ENCODE assay signal across 8 cellular contexts in genomic region chrX:74614193-74614909, GRCh38. TPM values are rescaled to one million over a fixed set of nuclear protein-coding genes. Genes with fewer than 3 reads are reported as not detected.
DNase-seq lines count a peak whose midpoint lies in the region; ATAC-seq and TF ChIP-seq lines count a peak whose summit lies in the region.

A gene with protein sequence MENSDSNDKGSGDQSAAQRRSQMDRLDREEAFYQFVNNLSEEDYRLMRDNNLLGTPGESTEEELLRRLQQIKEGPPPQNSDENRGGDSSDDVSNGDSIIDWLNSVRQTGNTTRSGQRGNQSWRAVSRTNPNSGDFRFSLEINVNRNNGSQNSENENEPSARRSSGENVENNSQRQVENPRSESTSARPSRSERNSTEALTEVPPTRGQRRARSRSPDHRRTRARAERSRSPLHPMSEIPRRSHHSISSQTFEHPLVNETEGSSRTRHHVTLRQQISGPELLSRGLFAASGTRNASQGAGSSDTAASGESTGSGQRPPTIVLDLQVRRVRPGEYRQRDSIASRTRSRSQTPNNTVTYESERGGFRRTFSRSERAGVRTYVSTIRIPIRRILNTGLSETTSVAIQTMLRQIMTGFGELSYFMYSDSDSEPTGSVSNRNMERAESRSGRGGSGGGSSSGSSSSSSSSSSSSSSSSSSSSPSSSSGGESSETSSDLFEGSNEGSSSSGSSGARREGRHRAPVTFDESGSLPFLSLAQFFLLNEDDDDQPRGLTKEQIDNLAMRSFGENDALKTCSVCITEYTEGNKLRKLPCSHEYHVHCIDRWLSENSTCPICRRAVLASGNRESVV (minus strand): TSS chrX:74614624. CDS start chrX:74595977, 18,647 bp downstream.

- peak within 1 kb of the TSS; percentile 97 for H3K27ac Mint-ChIP-seq in activated T-helper 17 cell treated with anti-CD3 and anti-CD28 coated beads, Interleukin-2, amount 50 U/mL, for 72 hours
- peak within 1 kb of the TSS; percentile 99 to 100 (median 100) for H3K27ac Mint-ChIP-seq in naive thymus-derived CD4-positive, alpha-beta T cell
- peak within 1 kb of the TSS; percentile 100 for H3K27ac Mint-ChIP-seq in stimulated activated naive B cell treated with anti-CD40 and anti-IgM and Interleukin-4, amounts not matched to agents 10 μg/mL and 1 μg/mL and 100 μg/mL, for 72 hours

- H3K36me3 Mint-ChIP-seq in activated T-helper 17 cell treated with anti-CD3 and anti-CD28 coated beads, Interleukin-2, amount 50 U/mL, for 72 hours (ENCODE audit: low read depth): peaks cover 42% of the 10 kb centered on the region
- peaks cover 0 to 11% (median 8%) of the 10 kb centered on the region in 5 donors for H3K36me3 Mint-ChIP-seq in naive thymus-derived CD4-positive, alpha-beta T cell
- peaks cover 4 to 9% of the 10 kb centered on the region in 2 donors for H3K36me3 Mint-ChIP-seq in stimulated activated naive B cell treated with anti-CD40 and anti-IgM and Interleukin-4, amounts not matched to agents 10 μg/mL and 1 μg/mL and 100 μg/mL, for 72 hours

- no peaks in the 10 kb centered on the region for H3K27me3 Mint-ChIP-seq in activated T-helper 17 cell treated with anti-CD3 and anti-CD28 coated beads, Interleukin-2, amount 50 U/mL, for 72 hours
- H3K27me3 Mint-ChIP-seq in naive thymus-derived CD4-positive, alpha-beta T cell: no peaks in the 10 kb centered on the region
- H3K27me3 Mint-ChIP-seq in stimulated activated naive B cell treated with anti-CD40 and anti-IgM and Interleukin-4, amounts not matched to agents 10 μg/mL and 1 μg/mL and 100 μg/mL, for 72 hours: no peaks in the 10 kb centered on the region

- TF ChIP-seq CTCF in LNCaP clone FGC (IDR thresholded peaks at IDR 0.05; ENCODE audit: control insufficient read depth, extremely low read depth, insufficient read depth) (no peak), RWPE1 (conservative IDR thresholded peaks at IDR 0.05; ENCODE audit: low read depth) (no peak), fibroblast of lung (conservative IDR thresholded peaks at IDR 0.05 in 1 of 2, IDR thresholded peaks at IDR 0.05 in 1 of 2; ENCODE audit: low read depth in 1 of 2, low read length in 2 of 2) (no peak)

- DNase-seq in Daoy (ENCODE audit: low read depth) (peak; percentile 95), GOT3 (lab: John Stamatoyannopoulos, UW) (peak; percentile 79), LNCaP clone FGC (ENCODE audit: low read depth) (peak; percentile 84), RWPE1 (ENCODE audit: low spot score) (peak; percentile 89), fibroblast of lung (ENCODE audit: low read depth in 2 of 2) (peak; percentile 94 to 95)
- DNase-seq in naive thymus-derived CD4-positive, alpha-beta T cell: peak; percentile 60 to 96 (median 95)
- peak; percentile 91 for DNase-seq in stimulated activated naive B cell treated with anti-CD40 and anti-IgM and Interleukin-4, amounts not matched to agents 10 μg/mL and 1 μg/mL and 100 μg/mL, for 72 hours

- no peaks in the 10 kb centered on the region for H3K27me3 ChIP-seq in fibroblast of lung (ENCODE audit: control insufficient read depth, insufficient read depth, low read length)
- no peaks in the 10 kb centered on the region for H3K27me3 ChIP-seq in naive thymus-derived CD4-positive, alpha-beta T cell (ENCODE audit: control insufficient read depth in 2 of 2, insufficient read depth in 2 of 2, low read length in 2 of 2)

- H3K9me3 ChIP-seq in fibroblast of lung (ENCODE audit: control insufficient read depth, insufficient read depth, low read depth, low read length): no peaks in the 10 kb centered on the region
- H3K9me3 ChIP-seq in naive thymus-derived CD4-positive, alpha-beta T cell (ENCODE audit: control insufficient read depth in 2 of 3, low read length in 3 of 3): no peaks in the 10 kb centered on the region

- H3K4me1 Mint-ChIP-seq in activated T-helper 17 cell treated with anti-CD3 and anti-CD28 coated beads, Interleukin-2, amount 50 U/mL, for 72 hours: no peaks in the 10 kb centered on the region
- H3K4me1 Mint-ChIP-seq in naive thymus-derived CD4-positive, alpha-beta T cell: peaks cover 0 to 42% (median 23%) of the 10 kb centered on the region in 7 donors
- H3K4me1 Mint-ChIP-seq in stimulated activated naive B cell treated with anti-CD40 and anti-IgM and Interleukin-4, amounts not matched to agents 10 μg/mL and 1 μg/mL and 100 μg/mL, for 72 hours: peaks cover 4 to 9% of the 10 kb centered on the region in 2 donors

- H3K4me2 ChIP-seq in fibroblast of lung (ENCODE audit: extremely low read depth, insufficient read depth, low read length): peak within 1 kb of the TSS; percentile 58

- no peaks in the 10 kb centered on the region for H3K4me1 ChIP-seq in fibroblast of lung (ENCODE audit: control insufficient read depth, extremely low read depth, insufficient read depth, low read length)
- peaks cover 0 to 6% of the 10 kb centered on the region in 2 donors for H3K4me1 ChIP-seq in naive thymus-derived CD4-positive, alpha-beta T cell (ENCODE audit: control insufficient read depth in 2 of 2, insufficient read depth in 2 of 2, low read length in 2 of 2)

- peak within 1 kb of the TSS; percentile 100 for H3K9ac ChIP-seq in fibroblast of lung (ENCODE audit: insufficient read depth, low read length)

- POLR2A ChIA-PET in RWPE1 (lab: Yijun Ruan, JAX; ENCODE audit: low non-redundant PET): interaction anchor here (0.6 kb wide), 1 partner anchor 16 kb away, joined by 3 read pairs; no protein-coding TSS in a partner anchor
- POLR2A ChIA-PET in naive thymus-derived CD4-positive, alpha-beta T cell (lab: Charles Lee): interaction anchor here (0.6 to 1.3 kb wide), 6 partner anchors 11 to 1534 kb away, joined by 3 to 5 read pairs (median 4); partner anchors contain the start of gene UPRT

- no peaks in the 10 kb centered on the region for H3K9me3 Mint-ChIP-seq in activated T-helper 17 cell treated with anti-CD3 and anti-CD28 coated beads, Interleukin-2, amount 50 U/mL, for 72 hours
- H3K9me3 Mint-ChIP-seq in naive thymus-derived CD4-positive, alpha-beta T cell: no peaks in the 10 kb centered on the region
- H3K9me3 Mint-ChIP-seq in stimulated activated naive B cell treated with anti-CD40 and anti-IgM and Interleukin-4, amounts not matched to agents 10 μg/mL and 1 μg/mL and 100 μg/mL, for 72 hours: no peaks in the 10 kb centered on the region

- no peaks in the 10 kb centered on the region for H3K36me3 ChIP-seq in fibroblast of lung (ENCODE audit: control insufficient read depth, insufficient read depth, low read length)
- H3K36me3 ChIP-seq in naive thymus-derived CD4-positive, alpha-beta T cell (ENCODE audit: control insufficient read depth in 2 of 3, insufficient read depth in 3 of 3, low read length in 3 of 3): peaks cover 0 to 7% (median 4%) of the 10 kb centered on the region in 3 experiments

- ATAC-seq in activated T-helper 17 cell treated with anti-CD3 and anti-CD28 coated beads, Interleukin-2, amount 50 U/mL, for 72 hours (replicated peaks): peak; percentile 98
- peak; percentile 96 for ATAC-seq in naive thymus-derived CD4-positive, alpha-beta T cell
- peak; percentile 94 to 95 for ATAC-seq in stimulated activated naive B cell treated with anti-CD40 and anti-IgM and Interleukin-4, amounts not matched to agents 10 μg/mL and 1 μg/mL and 100 μg/mL, for 72 hours (replicated peaks)

- peak within 1 kb of the TSS; percentile 58 for H2AFZ ChIP-seq in fibroblast of lung (ENCODE audit: low read length)

- H3K27ac ChIP-seq in RWPE1 (peak within 1 kb of the TSS; percentile 85), fibroblast of lung (ENCODE audit: insufficient read depth, low read length) (peak within 1 kb of the TSS; percentile 99)
- peak within 1 kb of the TSS; percentile 98 for H3K27ac ChIP-seq in naive thymus-derived CD4-positive, alpha-beta T cell (ENCODE audit: low read depth, low read length)

- H3K4me3 ChIP-seq in LNCaP clone FGC (ENCODE audit: low read depth, low read length): peak within 1 kb of the TSS; percentile 93
- H3K4me3 ChIP-seq in fibroblast of lung (replicated peaks in 1 of 4; ENCODE audit: control extremely low read depth in 1 of 4, insufficient read depth in 1 of 4, low read depth in 3 of 4, low read length in 4 of 4): peak within 1 kb of the TSS; percentile 74 to 95 (median 76)
- peak within 1 kb of the TSS; percentile 79 for H3K4me3 ChIP-seq in naive thymus-derived CD4-positive, alpha-beta T cell (ENCODE audit: low read length)

- CTCF ChIA-PET in RWPE1 (lab: Yijun Ruan, JAX): no interaction called here
- CTCF ChIA-PET in naive thymus-derived CD4-positive, alpha-beta T cell (lab: Charles Lee): interaction anchor here (0.6 kb wide), 1 partner anchor 659 kb away, joined by 3 read pairs; no protein-coding TSS in a partner anchor

- H3K79me2 ChIP-seq in fibroblast of lung (ENCODE audit: control insufficient read depth, insufficient read depth, low read length): peaks cover 42% of the 10 kb centered on the region

- intact Hi-C loops in naive thymus-derived CD4-positive, alpha-beta T cell (cut with micrococcal nuclease): loop anchor here (1.0 to 5.0 kb wide), 17 partner anchors 62 to 1813 kb away; partner anchors contain the start of genes ABCB7 (in 2 of the 2), PBDC1 (in 2 of the 2), UPRT (in 2 of the 2) and CHIC1 (in 1 of the 2)

- H3K4me3 Mint-ChIP-seq in activated T-helper 17 cell treated with anti-CD3 and anti-CD28 coated beads, Interleukin-2, amount 50 U/mL, for 72 hours: peak within 1 kb of the TSS; percentile 95
- H3K4me3 Mint-ChIP-seq in naive thymus-derived CD4-positive, alpha-beta T cell: peak within 1 kb of the TSS; percentile 96 to 100 (median 99)
- peak within 1 kb of the TSS; percentile 98 to 100 for H3K4me3 Mint-ChIP-seq in stimulated activated naive B cell treated with anti-CD40 and anti-IgM and Interleukin-4, amounts not matched to agents 10 μg/mL and 1 μg/mL and 100 μg/mL, for 72 hours

- H4K20me1 ChIP-seq in fibroblast of lung (ENCODE audit: control insufficient read depth, extremely low read depth, insufficient read depth, low read length): no peaks in the 10 kb centered on the region

RNA-seq across cellular contexts. Expression of the gene that starts here (rescaled TPM):
- 41.1 and 45.6 TPM in 2 replicates for total RNA-seq in Daoy (2014; rRNA removed; shearing (Covaris generic))
- 10 to 100 TPM; 25.5 to 39.6 TPM for total RNA-seq in activated T-helper 17 cell treated with anti-CD3 and anti-CD28 coated beads, Interleukin-2, amount 50 U/mL, for 72 hours
- total RNA-seq in fibroblast of lung: 46.2 and 57.0 TPM in 2 replicates
- 25.0 and 29.9 TPM in 2 replicates for polyA plus RNA-seq in fibroblast of lung
- polyA plus RNA-seq in fibroblast of lung (2012): 14.7 and 18.7 TPM in 2 replicates
- 8.9 and 11.3 TPM in 2 replicates for polyA minus RNA-seq in fibroblast of lung (ENCODE audit: low replicate concordance)
- 10 to 100 TPM; 31.6 to 51.3 (median 45.0) TPM for total RNA-seq in naive thymus-derived CD4-positive, alpha-beta T cell
- 10 to 100 TPM in 1 of 2 donors, 1 to 10 TPM in 1; 7.2 to 11.2 TPM for polyA plus RNA-seq in naive thymus-derived CD4-positive, alpha-beta T cell

Comparison
In these comparisons a context has a peak if more than half of its experiments do, and no peak if none do; other contexts are left out.
1. Peak in every context shown above with its lines: DNase-seq, ATAC-seq, H3K4me3 ChIP-seq and H3K27ac ChIP-seq.